Comparison of ENCODE assay signal across 7 cellular contexts in genomic region chrX:69718102-69718501, GRCh38.
"Had no signal": no experiment of that assay in that cellular context is flagged by ENCODE, and none has a peak within 500 bp of the region (broad histone marks: within the 10 kb centered on the region; RNA-seq: fewer than 3 reads in every experiment).

No MANE protein-coding gene starts in this region.

- DNase-seq: GM23248, GOT3, H7 had no signal

- H3K9me3 ChIP-seq: HAP-1 had no signal

- H3K4me3 Mint-ChIP-seq: IgD-negative memory B cell had no signal

- H3K9ac ChIP-seq: GM23248 had no signal

- H3K4me1 ChIP-seq: HAP-1 had no signal

- H3K27me3 Mint-ChIP-seq: IgD-negative memory B cell had no signal

- H3K27ac ChIP-seq: GM23248 had no signal

- H3K27ac Mint-ChIP-seq: IgD-negative memory B cell had no signal

- H3K36me3 ChIP-seq: HAP-1 had no signal

- H3K4me3 ChIP-seq: GM23248, HAP-1 had no signal

- ATAC-seq: HCT116 had no signal

- H3K4me1 Mint-ChIP-seq: IgD-negative memory B cell had no signal

- H2AFZ ChIP-seq: GM23248 had no signal

- FAIRE-seq: HTR-8/SVneo had no signal

- H3K36me3 Mint-ChIP-seq: IgD-negative memory B cell had no signal
